Comparison of ENCODE assay signal across 1 cellular context in the genomic region with DNA sequence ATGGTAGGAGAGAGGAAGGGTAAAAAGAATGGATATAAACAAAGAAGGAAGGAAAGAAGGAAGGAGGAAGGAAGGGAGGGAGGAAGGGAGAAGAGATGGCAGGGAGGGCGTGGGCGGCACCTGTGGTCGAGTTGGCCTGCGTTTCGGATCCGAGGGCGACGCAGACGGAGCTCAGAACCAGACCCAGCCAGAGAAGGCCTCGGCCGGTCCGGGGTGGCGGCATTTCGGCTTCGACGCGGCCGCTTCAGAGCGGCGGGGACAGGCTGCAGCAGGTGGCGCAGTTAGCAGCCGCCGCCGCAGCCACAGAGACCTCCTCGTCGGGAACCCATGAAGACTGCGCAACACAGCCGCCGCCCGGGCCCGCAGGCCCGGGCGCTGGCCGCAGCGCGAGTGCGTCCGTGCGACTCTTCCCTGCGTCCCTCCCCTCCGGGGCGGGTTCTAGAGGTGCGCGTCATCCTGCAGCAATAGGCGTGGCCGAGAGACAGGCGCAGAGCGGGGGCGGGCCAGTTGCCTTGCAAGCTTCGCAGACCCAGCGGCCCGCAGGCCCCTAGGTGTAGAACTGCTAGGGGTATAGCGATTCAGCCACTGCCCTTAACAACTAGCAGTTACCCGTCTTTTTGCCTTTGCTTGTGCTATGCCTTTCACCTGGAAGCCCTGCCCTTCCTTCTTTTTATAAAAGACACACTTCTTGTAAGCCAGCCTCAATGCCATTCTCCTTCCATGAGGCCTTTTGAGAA.
TF ChIP-seq lines count a peak whose summit lies in the region.

A gene with protein sequence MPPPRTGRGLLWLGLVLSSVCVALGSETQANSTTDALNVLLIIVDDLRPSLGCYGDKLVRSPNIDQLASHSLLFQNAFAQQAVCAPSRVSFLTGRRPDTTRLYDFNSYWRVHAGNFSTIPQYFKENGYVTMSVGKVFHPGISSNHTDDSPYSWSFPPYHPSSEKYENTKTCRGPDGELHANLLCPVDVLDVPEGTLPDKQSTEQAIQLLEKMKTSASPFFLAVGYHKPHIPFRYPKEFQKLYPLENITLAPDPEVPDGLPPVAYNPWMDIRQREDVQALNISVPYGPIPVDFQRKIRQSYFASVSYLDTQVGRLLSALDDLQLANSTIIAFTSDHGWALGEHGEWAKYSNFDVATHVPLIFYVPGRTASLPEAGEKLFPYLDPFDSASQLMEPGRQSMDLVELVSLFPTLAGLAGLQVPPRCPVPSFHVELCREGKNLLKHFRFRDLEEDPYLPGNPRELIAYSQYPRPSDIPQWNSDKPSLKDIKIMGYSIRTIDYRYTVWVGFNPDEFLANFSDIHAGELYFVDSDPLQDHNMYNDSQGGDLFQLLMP (minus strand): TSS at position 392 of the 737 bp plus-strand sequence. CDS start 169 bp downstream, at position 223.

TF ChIP-seq in HepG2, 621 proteins besides CTCF, POLR2A, EP300 and RAD21 (continued from another document):
- TF ChIP-seq ZFY (CRISPR knock-in tag; IDR thresholded peaks at IDR 0.05), result peak; percentile 76
- TF ChIP-seq, protein P1, sequence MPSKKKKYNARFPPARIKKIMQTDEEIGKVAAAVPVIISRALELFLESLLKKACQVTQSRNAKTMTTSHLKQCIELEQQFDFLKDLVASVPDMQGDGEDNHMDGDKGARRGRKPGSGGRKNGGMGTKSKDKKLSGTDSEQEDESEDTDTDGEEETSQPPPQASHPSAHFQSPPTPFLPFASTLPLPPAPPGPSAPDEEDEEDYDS (CRISPR knock-in tag; IDR thresholded peaks at IDR 0.05), result peak; percentile 31; the same call in 1 of the 2 replicates
- TF ChIP-seq ZFP1 (CRISPR knock-in tag; IDR thresholded peaks at IDR 0.05), result no peak
- TF ChIP-seq KMT2B (CRISPR knock-in tag; IDR thresholded peaks at IDR 0.05), result 0 out of 2 replicates have a peak, but pooled peaks have one; percentile 21
- TF ChIP-seq, protein P2, sequence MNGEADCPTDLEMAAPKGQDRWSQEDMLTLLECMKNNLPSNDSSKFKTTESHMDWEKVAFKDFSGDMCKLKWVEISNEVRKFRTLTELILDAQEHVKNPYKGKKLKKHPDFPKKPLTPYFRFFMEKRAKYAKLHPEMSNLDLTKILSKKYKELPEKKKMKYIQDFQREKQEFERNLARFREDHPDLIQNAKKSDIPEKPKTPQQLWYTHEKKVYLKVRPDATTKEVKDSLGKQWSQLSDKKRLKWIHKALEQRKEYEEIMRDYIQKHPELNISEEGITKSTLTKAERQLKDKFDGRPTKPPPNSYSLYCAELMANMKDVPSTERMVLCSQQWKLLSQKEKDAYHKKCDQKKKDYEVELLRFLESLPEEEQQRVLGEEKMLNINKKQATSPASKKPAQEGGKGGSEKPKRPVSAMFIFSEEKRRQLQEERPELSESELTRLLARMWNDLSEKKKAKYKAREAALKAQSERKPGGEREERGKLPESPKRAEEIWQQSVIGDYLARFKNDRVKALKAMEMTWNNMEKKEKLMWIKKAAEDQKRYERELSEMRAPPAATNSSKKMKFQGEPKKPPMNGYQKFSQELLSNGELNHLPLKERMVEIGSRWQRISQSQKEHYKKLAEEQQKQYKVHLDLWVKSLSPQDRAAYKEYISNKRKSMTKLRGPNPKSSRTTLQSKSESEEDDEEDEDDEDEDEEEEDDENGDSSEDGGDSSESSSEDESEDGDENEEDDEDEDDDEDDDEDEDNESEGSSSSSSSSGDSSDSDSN (CRISPR knock-in tag; IDR thresholded peaks at IDR 0.05), result peak; percentile 60; the same call in 1 of the 2 replicates
- peak; percentile 43; the same call in 1 of the 2 replicates for TF ChIP-seq ZNF777 (CRISPR knock-in tag; IDR thresholded peaks at IDR 0.05)
- no peak for TF ChIP-seq GFI1 (CRISPR knock-in tag; IDR thresholded peaks at IDR 0.05; ENCODE audit: borderline replicate concordance)
- TF ChIP-seq AGO2 (optimal IDR thresholded peaks at IDR 0.05; ENCODE audit: low read depth, low read length), result no peak
- no peak for TF ChIP-seq SALL1 (CRISPR knock-in tag; IDR thresholded peaks at IDR 0.05)
- TF ChIP-seq HHEX (CRISPR knock-in tag; IDR thresholded peaks at IDR 0.05), result no peak
- TF ChIP-seq, protein P3, sequence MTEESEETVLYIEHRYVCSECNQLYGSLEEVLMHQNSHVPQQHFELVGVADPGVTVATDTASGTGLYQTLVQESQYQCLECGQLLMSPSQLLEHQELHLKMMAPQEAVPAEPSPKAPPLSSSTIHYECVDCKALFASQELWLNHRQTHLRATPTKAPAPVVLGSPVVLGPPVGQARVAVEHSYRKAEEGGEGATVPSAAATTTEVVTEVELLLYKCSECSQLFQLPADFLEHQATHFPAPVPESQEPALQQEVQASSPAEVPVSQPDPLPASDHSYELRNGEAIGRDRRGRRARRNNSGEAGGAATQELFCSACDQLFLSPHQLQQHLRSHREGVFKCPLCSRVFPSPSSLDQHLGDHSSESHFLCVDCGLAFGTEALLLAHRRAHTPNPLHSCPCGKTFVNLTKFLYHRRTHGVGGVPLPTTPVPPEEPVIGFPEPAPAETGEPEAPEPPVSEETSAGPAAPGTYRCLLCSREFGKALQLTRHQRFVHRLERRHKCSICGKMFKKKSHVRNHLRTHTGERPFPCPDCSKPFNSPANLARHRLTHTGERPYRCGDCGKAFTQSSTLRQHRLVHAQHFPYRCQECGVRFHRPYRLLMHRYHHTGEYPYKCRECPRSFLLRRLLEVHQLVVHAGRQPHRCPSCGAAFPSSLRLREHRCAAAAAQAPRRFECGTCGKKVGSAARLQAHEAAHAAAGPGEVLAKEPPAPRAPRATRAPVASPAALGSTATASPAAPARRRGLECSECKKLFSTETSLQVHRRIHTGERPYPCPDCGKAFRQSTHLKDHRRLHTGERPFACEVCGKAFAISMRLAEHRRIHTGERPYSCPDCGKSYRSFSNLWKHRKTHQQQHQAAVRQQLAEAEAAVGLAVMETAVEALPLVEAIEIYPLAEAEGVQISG (CRISPR knock-in tag; IDR thresholded peaks at IDR 0.05), result 0 out of 2 replicates have a peak, but pooled peaks have one; percentile 27
- TF ChIP-seq, protein P4, sequence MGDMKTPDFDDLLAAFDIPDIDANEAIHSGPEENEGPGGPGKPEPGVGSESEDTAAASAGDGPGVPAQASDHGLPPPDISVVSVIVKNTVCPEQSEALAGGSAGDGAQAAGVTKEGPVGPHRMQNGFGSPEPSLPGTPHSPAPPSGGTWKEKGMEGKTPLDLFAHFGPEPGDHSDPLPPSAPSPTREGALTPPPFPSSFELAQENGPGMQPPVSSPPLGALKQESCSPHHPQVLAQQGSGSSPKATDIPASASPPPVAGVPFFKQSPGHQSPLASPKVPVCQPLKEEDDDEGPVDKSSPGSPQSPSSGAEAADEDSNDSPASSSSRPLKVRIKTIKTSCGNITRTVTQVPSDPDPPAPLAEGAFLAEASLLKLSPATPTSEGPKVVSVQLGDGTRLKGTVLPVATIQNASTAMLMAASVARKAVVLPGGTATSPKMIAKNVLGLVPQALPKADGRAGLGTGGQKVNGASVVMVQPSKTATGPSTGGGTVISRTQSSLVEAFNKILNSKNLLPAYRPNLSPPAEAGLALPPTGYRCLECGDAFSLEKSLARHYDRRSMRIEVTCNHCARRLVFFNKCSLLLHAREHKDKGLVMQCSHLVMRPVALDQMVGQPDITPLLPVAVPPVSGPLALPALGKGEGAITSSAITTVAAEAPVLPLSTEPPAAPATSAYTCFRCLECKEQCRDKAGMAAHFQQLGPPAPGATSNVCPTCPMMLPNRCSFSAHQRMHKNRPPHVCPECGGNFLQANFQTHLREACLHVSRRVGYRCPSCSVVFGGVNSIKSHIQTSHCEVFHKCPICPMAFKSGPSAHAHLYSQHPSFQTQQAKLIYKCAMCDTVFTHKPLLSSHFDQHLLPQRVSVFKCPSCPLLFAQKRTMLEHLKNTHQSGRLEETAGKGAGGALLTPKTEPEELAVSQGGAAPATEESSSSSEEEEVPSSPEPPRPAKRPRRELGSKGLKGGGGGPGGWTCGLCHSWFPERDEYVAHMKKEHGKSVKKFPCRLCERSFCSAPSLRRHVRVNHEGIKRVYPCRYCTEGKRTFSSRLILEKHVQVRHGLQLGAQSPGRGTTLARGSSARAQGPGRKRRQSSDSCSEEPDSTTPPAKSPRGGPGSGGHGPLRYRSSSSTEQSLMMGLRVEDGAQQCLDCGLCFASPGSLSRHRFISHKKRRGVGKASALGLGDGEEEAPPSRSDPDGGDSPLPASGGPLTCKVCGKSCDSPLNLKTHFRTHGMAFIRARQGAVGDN (CRISPR knock-in tag; IDR thresholded peaks at IDR 0.05), result peak; percentile 73
- no peak for TF ChIP-seq MAFK (conservative IDR thresholded peaks at IDR 0.05 in 1 of 2, IDR thresholded peaks at IDR 0.05 in 1 of 2; ENCODE audit: low read length in 2 of 2)
- no peak for TF ChIP-seq ZSCAN31 (CRISPR knock-in tag; IDR thresholded peaks at IDR 0.05; ENCODE audit: low read depth)
- no peak for TF ChIP-seq PCBP1 (IDR thresholded peaks at IDR 0.05; ENCODE audit: borderline replicate concordance, low read depth, low read length)
- no peak for TF ChIP-seq MAFF (IDR thresholded peaks at IDR 0.05; ENCODE audit: low read depth, low read length)
- no peak; the same call in 1 of the 2 replicates for TF ChIP-seq FOSL2 (CRISPR knock-in tag; IDR thresholded peaks at IDR 0.05)
- TF ChIP-seq ATF1 (CRISPR knock-in tag; IDR thresholded peaks at IDR 0.05), result no peak
- TF ChIP-seq FIP1L1 (IDR thresholded peaks at IDR 0.05; ENCODE audit: borderline replicate concordance, insufficient read depth, low read depth, low read length), result 0 out of 2 replicates have a peak, but pooled peaks have one; percentile 49
- peak; percentile 76 for TF ChIP-seq RBFOX2 (IDR thresholded peaks at IDR 0.05; ENCODE audit: low read depth, low read length)
- TF ChIP-seq PHF8 (CRISPR knock-in tag; IDR thresholded peaks at IDR 0.05), result peak; percentile 58; the same call in 1 of the 2 replicates
- TF ChIP-seq YEATS4 (CRISPR knock-in tag; IDR thresholded peaks at IDR 0.05; ENCODE audit: borderline replicate concordance), result peak; percentile 25; the same call in 1 of the 2 replicates
- 0 out of 2 replicates have a peak, but pooled peaks have one; percentile 20 for TF ChIP-seq KDM5B (CRISPR knock-in tag; IDR thresholded peaks at IDR 0.05; ENCODE audit: borderline replicate concordance)
- TF ChIP-seq IRF2 (CRISPR knock-in tag; IDR thresholded peaks at IDR 0.05), result 0 out of 2 replicates have a peak, but pooled peaks have one; percentile 17
- TF ChIP-seq, protein P5, sequence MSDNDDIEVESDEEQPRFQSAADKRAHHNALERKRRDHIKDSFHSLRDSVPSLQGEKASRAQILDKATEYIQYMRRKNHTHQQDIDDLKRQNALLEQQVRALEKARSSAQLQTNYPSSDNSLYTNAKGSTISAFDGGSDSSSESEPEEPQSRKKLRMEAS (IDR thresholded peaks at IDR 0.05), result peak; percentile 42; the same call in 1 of the 2 replicates
- peak; percentile 48 for TF ChIP-seq POLR2AphosphoS5 (IDR thresholded peaks at IDR 0.05; ENCODE audit: low read depth, low read length)
- TF ChIP-seq MED1 (CRISPR knock-in tag; IDR thresholded peaks at IDR 0.05), result 0 out of 2 replicates have a peak, but pooled peaks have one; percentile 29
- TF ChIP-seq ZNF768 (CRISPR knock-in tag; IDR thresholded peaks at IDR 0.05), result peak; percentile 65; the same call in 1 of the 2 replicates
- no peak for TF ChIP-seq ZFP36L1 (CRISPR knock-in tag; IDR thresholded peaks at IDR 0.05)
- TF ChIP-seq YY1 (IDR thresholded peaks at IDR 0.05; ENCODE audit: insufficient read depth, insufficient replicate concordance, low read depth, low read length), result peak; percentile 33
- TF ChIP-seq HNRNPLL (IDR thresholded peaks at IDR 0.05; ENCODE audit: low read depth, low read length, poor library complexity, severe bottlenecking), result peak; percentile 86
- TF ChIP-seq ZNF629 (CRISPR knock-in tag; conservative IDR thresholded peaks at IDR 0.05), result no peak
- 0 out of 2 replicates have a peak, but pooled peaks have one; percentile 37 for TF ChIP-seq ZNF563 (CRISPR knock-in tag; IDR thresholded peaks at IDR 0.05)
- TF ChIP-seq, protein P6, sequence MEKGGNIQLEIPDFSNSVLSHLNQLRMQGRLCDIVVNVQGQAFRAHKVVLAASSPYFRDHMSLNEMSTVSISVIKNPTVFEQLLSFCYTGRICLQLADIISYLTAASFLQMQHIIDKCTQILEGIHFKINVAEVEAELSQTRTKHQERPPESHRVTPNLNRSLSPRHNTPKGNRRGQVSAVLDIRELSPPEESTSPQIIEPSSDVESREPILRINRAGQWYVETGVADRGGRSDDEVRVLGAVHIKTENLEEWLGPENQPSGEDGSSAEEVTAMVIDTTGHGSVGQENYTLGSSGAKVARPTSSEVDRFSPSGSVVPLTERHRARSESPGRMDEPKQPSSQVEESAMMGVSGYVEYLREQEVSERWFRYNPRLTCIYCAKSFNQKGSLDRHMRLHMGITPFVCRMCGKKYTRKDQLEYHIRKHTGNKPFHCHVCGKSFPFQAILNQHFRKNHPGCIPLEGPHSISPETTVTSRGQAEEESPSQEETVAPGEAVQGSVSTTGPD (CRISPR knock-in tag; IDR thresholded peaks at IDR 0.05), result no peak
- TF ChIP-seq CREB1 (IDR thresholded peaks at IDR 0.05), result peak; percentile 41; the same call in 1 of the 2 replicates
- no peak for TF ChIP-seq CREB1 (CRISPR knock-in tag; IDR thresholded peaks at IDR 0.05)
- peak; percentile 34 for TF ChIP-seq XRCC5 (optimal IDR thresholded peaks at IDR 0.05; ENCODE audit: low read length)
